8 cellular contexts compared by ENCODE assay signal in genomic region chr15:97961067-97961954, GRCh38. TPM values are rescaled to one million over a fixed set of nuclear protein-coding genes. Genes with fewer than 3 reads are reported as not detected.
DNase-seq lines count a peak whose midpoint lies in the region; ATAC-seq, FAIRE-seq and TF ChIP-seq lines count a peak whose summit lies in the region.

No MANE protein-coding gene starts in this region.

- peak overlapping the region; percentile 96 for H3K27ac Mint-ChIP-seq in dendritic cell treated with granulocyte-macrophage colony-stimulating factor and Interleukin-4, amounts not matched to agents 40 ng/mL and 50 ng/mL, for 4 days
- H3K27ac Mint-ChIP-seq in stimulated activated memory B cell treated with anti-CD40 and anti-IgM and Interleukin-4, amounts not matched to agents 10 μg/mL and 1 μg/mL and 100 μg/mL, for 72 hours: peak overlapping the region; percentile 82

- no peaks in the 10 kb centered on the region for H3K27me3 ChIP-seq in SK-N-SH (ENCODE audit: insufficient read depth)
- no peaks in the 10 kb centered on the region for H3K27me3 ChIP-seq in HepG2 (ENCODE audit: control insufficient read depth in 1 of 2, insufficient read depth in 2 of 2, low read length in 2 of 2)

- no peak for FAIRE-seq in HepG2 (lab: Jason Lieb, UNC)

- TF ChIP-seq RAD21 in SK-N-SH (IDR thresholded peaks at IDR 0.05; ENCODE audit: low read length) (no peak), HepG2 (CRISPR knock-in tag; IDR thresholded peaks at IDR 0.05) (no peak)

- H3K4me3 Mint-ChIP-seq in dendritic cell treated with granulocyte-macrophage colony-stimulating factor and Interleukin-4, amounts not matched to agents 40 ng/mL and 50 ng/mL, for 4 days: peak overlapping the region; percentile 95
- H3K4me3 Mint-ChIP-seq in stimulated activated memory B cell treated with anti-CD40 and anti-IgM and Interleukin-4, amounts not matched to agents 10 μg/mL and 1 μg/mL and 100 μg/mL, for 72 hours: peak overlapping the region; percentile 29

- H3K4me2 ChIP-seq in SK-N-SH (peak overlapping the region; percentile 73), HepG2 (ENCODE audit: low read depth, low read length) (peak overlapping the region; percentile 78)

- no peak for TF ChIP-seq EP300 in SK-N-SH (IDR thresholded peaks at IDR 0.05; ENCODE audit: borderline replicate concordance in 1 of 2, low read depth in 1 of 2, low read length in 1 of 2)
- no peak for TF ChIP-seq EP300 in HepG2 (IDR thresholded peaks at IDR 0.05; ENCODE audit: low read depth in 2 of 2, low read length in 2 of 2)
- TF ChIP-seq EP300 in HepG2 (CRISPR knock-in tag; IDR thresholded peaks at IDR 0.05; ENCODE audit: borderline replicate concordance): no peak

- TF ChIP-seq CTCF in SK-N-SH (IDR thresholded peaks at IDR 0.05) (no peak), HepG2 (CRISPR knock-in tag; IDR thresholded peaks at IDR 0.05) (no peak)

- intact Hi-C loops in dendritic cell treated with granulocyte-macrophage colony-stimulating factor and Interleukin-4, amounts not matched to agents 40 ng/mL and 50 ng/mL, for 4 days (cut with micrococcal nuclease): loop anchor here (2.0 to 10.0 kb wide), 6 partner anchors 36 to 1953 kb away; partner anchors contain the start of gene LRRC28
- intact Hi-C loops in HepG2 (cut with micrococcal nuclease; ENCODE audit: unreplicated experiment): loop anchor here (2.0 kb wide), 2 partner anchors 41 to 467 kb away; no protein-coding TSS in a partner anchor

- H3K9ac ChIP-seq in SK-N-SH (peak overlapping the region; percentile 61), HepG2 (ENCODE audit: insufficient read depth, low read depth, low read length) (peak overlapping the region; percentile 74)

- H3K27me3 Mint-ChIP-seq in dendritic cell treated with granulocyte-macrophage colony-stimulating factor and Interleukin-4, amounts not matched to agents 40 ng/mL and 50 ng/mL, for 4 days: no peaks in the 10 kb centered on the region
- H3K27me3 Mint-ChIP-seq in stimulated activated memory B cell treated with anti-CD40 and anti-IgM and Interleukin-4, amounts not matched to agents 10 μg/mL and 1 μg/mL and 100 μg/mL, for 72 hours: peaks cover 16% of the 10 kb centered on the region

- peak overlapping the region in 1 of 2 experiments; percentile 74; a peak in 1 of 4 replicates for H3K27ac ChIP-seq in SK-N-SH (ENCODE audit: low read depth in 2 of 2, low read length in 1 of 2)
- H3K27ac ChIP-seq in HepG2 (ENCODE audit: extremely low read length, insufficient read depth, low read length): peak overlapping the region; percentile 59

- no peaks in the 10 kb centered on the region; the same call in 1 of the 2 replicates for H3K79me2 ChIP-seq in SK-N-SH (ENCODE audit: insufficient read depth)
- H3K79me2 ChIP-seq in HepG2 (ENCODE audit: insufficient read depth, low read length): no peaks in the 10 kb centered on the region

- no peak for TF ChIP-seq POLR2A in HepG2 (IDR thresholded peaks at IDR 0.05; ENCODE audit: insufficient read depth in 1 of 2, low read depth in 2 of 2, low read length in 2 of 2)

- WGBS in SK-N-SH (ENCODE audit: low lambda C conversion rate): 27% methylated on average over 18 of the region's 48 CpGs
- WGBS in HepG2 (ENCODE audit: low lambda C conversion rate): 50% methylated on average over 7 of the region's 48 CpGs

- H3F3A ChIP-seq in SK-N-SH (replicated peaks; ENCODE audit: insufficient read depth): no peaks in the 10 kb centered on the region

- H2AFZ ChIP-seq in SK-N-SH (ENCODE audit: low read depth) (peak overlapping the region; percentile 66; the same call in 1 of the 2 replicates), HepG2 (ENCODE audit: low read length) (no peak overlapping the region)

- CTCF ChIA-PET in SK-N-SH (lab: Yijun Ruan, JAX) (no interaction called here), HepG2 (lab: Yijun Ruan, JAX; ENCODE audit: low intra/inter-chr PET ratio, low total read pairs) (no interaction called here)

- POLR2A ChIA-PET in SK-N-SH (lab: Yijun Ruan, JAX): no interaction called here
- POLR2A ChIA-PET in HepG2 (lab: Yijun Ruan, JAX): no interaction called here

- H3K4me1 Mint-ChIP-seq in dendritic cell treated with granulocyte-macrophage colony-stimulating factor and Interleukin-4, amounts not matched to agents 40 ng/mL and 50 ng/mL, for 4 days (ENCODE audit: low read depth): peaks cover 51% of the 10 kb centered on the region
- peaks cover 19% of the 10 kb centered on the region for H3K4me1 Mint-ChIP-seq in stimulated activated memory B cell treated with anti-CD40 and anti-IgM and Interleukin-4, amounts not matched to agents 10 μg/mL and 1 μg/mL and 100 μg/mL, for 72 hours

- peaks cover 0 to 12% of the 10 kb centered on the region in 2 experiments; a peak in 3 of 4 replicates for H3K4me1 ChIP-seq in SK-N-SH (ENCODE audit: control insufficient read depth in 1 of 2, insufficient read depth in 2 of 2, low read depth in 1 of 2, low read length in 1 of 2)
- peaks cover 30% of the 10 kb centered on the region for H3K4me1 ChIP-seq in HepG2 (ENCODE audit: insufficient read depth, low read length)

- no peaks in the 10 kb centered on the region for H3K9me3 ChIP-seq in SK-N-SH
- H3K9me3 ChIP-seq in HepG2 (ENCODE audit: low read length): no peaks in the 10 kb centered on the region

- ATAC-seq in HepG2 (peak; percentile 31; the same call in 2 of the 3 replicates), GM19455 (IDR thresholded peaks at IDR 0.05; ENCODE audit: unreplicated experiment) (no peak), HG03342 (IDR thresholded peaks at IDR 0.05; ENCODE audit: unreplicated experiment) (no peak)
- ATAC-seq in stimulated activated memory B cell treated with anti-CD40 and anti-IgM and Interleukin-4, amounts not matched to agents 10 μg/mL and 1 μg/mL and 100 μg/mL, for 72 hours: peak; percentile 2

- H3K36me3 ChIP-seq in SK-N-SH (replicated peaks in 1 of 2; ENCODE audit: control insufficient read depth in 1 of 2, insufficient read depth in 2 of 2, low read length in 1 of 2): peaks cover 0 to 8% of the 10 kb centered on the region in 2 experiments
- H3K36me3 ChIP-seq in HepG2 (replicated peaks in 1 of 2; ENCODE audit: control insufficient read depth in 1 of 2, insufficient read depth in 2 of 2, low read length in 2 of 2): no peaks in the 10 kb centered on the region; a peak in 1 of 5 replicates

- H3K4me3 ChIP-seq in SK-N-SH (ENCODE audit: low read depth in 2 of 2, low read length in 1 of 2) (peak overlapping the region; percentile 66 to 92), HepG2 (replicated peaks in 1 of 3; ENCODE audit: insufficient read depth in 1 of 3, low read depth in 2 of 3, low read length in 3 of 3) (peak overlapping the region; percentile 48 to 75 (median 65))

- H3K9me3 Mint-ChIP-seq in dendritic cell treated with granulocyte-macrophage colony-stimulating factor and Interleukin-4, amounts not matched to agents 40 ng/mL and 50 ng/mL, for 4 days: no peaks in the 10 kb centered on the region
- peaks cover 7% of the 10 kb centered on the region for H3K9me3 Mint-ChIP-seq in stimulated activated memory B cell treated with anti-CD40 and anti-IgM and Interleukin-4, amounts not matched to agents 10 μg/mL and 1 μg/mL and 100 μg/mL, for 72 hours

- H4K20me1 ChIP-seq in SK-N-SH (ENCODE audit: insufficient read depth): no peaks in the 10 kb centered on the region
- no peaks in the 10 kb centered on the region for H4K20me1 ChIP-seq in HepG2 (ENCODE audit: insufficient read depth, low read length)

- H3K9me2 ChIP-seq in SK-N-SH: no peaks in the 10 kb centered on the region

- peaks cover 52% of the 10 kb centered on the region for H3K36me3 Mint-ChIP-seq in dendritic cell treated with granulocyte-macrophage colony-stimulating factor and Interleukin-4, amounts not matched to agents 40 ng/mL and 50 ng/mL, for 4 days (ENCODE audit: low read depth)
- no peaks in the 10 kb centered on the region for H3K36me3 Mint-ChIP-seq in stimulated activated memory B cell treated with anti-CD40 and anti-IgM and Interleukin-4, amounts not matched to agents 10 μg/mL and 1 μg/mL and 100 μg/mL, for 72 hours

- in situ Hi-C loops in HepG2 (cut with HindIII; ENCODE audit: extremely low pct_ligation_motif_present, low pct_unique_long_range_greater_than_20kb): no loop called here

- BruUV-seq in HepG2 (replicated peaks; lab: Mats Ljungman, UMichigan): no TSS peak

- DNase-seq in NCI-H510A (lab: John Stamatoyannopoulos, UW): peak; percentile 7
- no peak for DNase-seq in NCI-H510A treated with DMSO at 0.1 percent for 48 hours (lab: John Stamatoyannopoulos, UW)
- peak; percentile 56 for DNase-seq in SK-N-SH
- DNase-seq in HepG2 (ENCODE audit: low spot score): peak; percentile 2

TF ChIP-seq in SK-N-SH, 30 proteins besides CTCF, POLR2A, EP300 and RAD21:
- TF ChIP-seq GABPA (IDR thresholded peaks at IDR 0.05; ENCODE audit: low read depth) (peak; percentile 46), MEF2A (IDR thresholded peaks at IDR 0.05; ENCODE audit: borderline replicate concordance, low read depth) (no peak)

TF ChIP-seq in HepG2, 621 proteins besides CTCF, POLR2A, EP300 and RAD21 (continues in another document):
- TF ChIP-seq ZSCAN21 (CRISPR knock-in tag; IDR thresholded peaks at IDR 0.05; ENCODE audit: borderline replicate concordance): no peak

RNA-seq across cellular contexts. Expression of gene ARRDC4, which starts 0.8 kb away (rescaled TPM):
- polyA plus RNA-seq in SK-N-SH (2012; rRNA removed) (2.3 and 3.9 TPM in 2 replicates), HepG2 (2011; rRNA removed) (2.5 and 3.8 TPM in 2 replicates)
- 4.6 and 5.0 TPM in 2 replicates for polyA plus RNA-seq in SK-N-SH (2012; cell fraction: cytosol; rRNA removed)
- 2.8 and 4.3 TPM in 2 replicates for polyA plus RNA-seq in SK-N-SH (2012; cell fraction: nucleus; rRNA removed)
- total RNA-seq in HepG2 (2016; rRNA removed; fragmentation: Illumina TruSeq; extraction: Trizol): 1.5 and 2.5 TPM in 2 replicates
- 0.18 and 0.30 TPM in 2 replicates for total RNA-seq in HepG2 (2016; cell fraction: cytosol; rRNA removed; fragmentation: Illumina TruSeq; extraction: Trizol; ENCODE audit: low read depth)
- total RNA-seq in HepG2 (2016; cell fraction: insoluble cytoplasmic fraction; rRNA removed; fragmentation: Illumina TruSeq; extraction: Trizol): 1.7 and 2.0 TPM in 2 replicates
- 1.1 and 1.2 TPM in 2 replicates for total RNA-seq in HepG2 (2016; cell fraction: membrane; rRNA removed; fragmentation: Illumina TruSeq; extraction: Trizol)
- total RNA-seq in HepG2 (2016; cell fraction: nucleus; rRNA removed; fragmentation: Illumina TruSeq; extraction: Trizol): 1.5 TPM in 2 replicates
- 1.4 and 3.1 TPM in 2 replicates for polyA plus RNA-seq in HepG2 (2011; cell fraction: cytosol; rRNA removed)
- 1.7 and 3.4 TPM in 2 replicates for polyA plus RNA-seq in HepG2 (2011; cell fraction: nucleus; rRNA removed)
- polyA plus RNA-seq in HepG2 (2012): 4.3 and 5.4 TPM in 2 replicates
- polyA plus RNA-seq in HepG2 (2016; cell fraction: cytosol; fragmentation: Illumina TruSeq; extraction: Trizol; ENCODE audit: low read depth): 0.14 and 0.15 TPM in 2 replicates
- 2.0 and 2.1 TPM in 2 replicates for polyA plus RNA-seq in HepG2 (2016; cell fraction: insoluble cytoplasmic fraction; fragmentation: Illumina TruSeq; extraction: Trizol; ENCODE audit: low read depth)
- 0.53 and 0.56 TPM in 2 replicates for polyA plus RNA-seq in HepG2 (2016; cell fraction: membrane; fragmentation: Illumina TruSeq; extraction: Trizol; ENCODE audit: low read depth)
- polyA plus RNA-seq in HepG2 (2016; cell fraction: nucleus; fragmentation: Illumina TruSeq; extraction: Trizol; ENCODE audit: insufficient read depth, low read depth): 1.4 and 1.8 TPM in 2 replicates
- 2.0 TPM in 1 of 2 replicates, not detected in the other for polyA minus RNA-seq in HepG2 (2011; rRNA and poly(A)+ RNA removed; ENCODE audit: low replicate concordance)
- 1.6 and 2.5 TPM in 2 replicates for polyA minus RNA-seq in HepG2 (2011; cell fraction: cytosol; rRNA and poly(A)+ RNA removed)
- 1.8 and 4.0 TPM in 2 replicates for polyA minus RNA-seq in HepG2 (2011; cell fraction: nucleus; rRNA and poly(A)+ RNA removed)

Comparison
In these comparisons a context has a peak if more than half of its experiments do, and no peak if none do; other contexts are left out.
1. ATAC-seq: peak in HepG2 (single experiment) and stimulated activated memory B cell treated with anti-CD40 and anti-IgM and Interleukin-4, amounts not matched to agents 10 μg/mL and 1 μg/mL and 100 μg/mL, for 72 hours (single experiment); none in GM19455 (single experiment) and HG03342 (single experiment).